In the genomic region with DNA sequence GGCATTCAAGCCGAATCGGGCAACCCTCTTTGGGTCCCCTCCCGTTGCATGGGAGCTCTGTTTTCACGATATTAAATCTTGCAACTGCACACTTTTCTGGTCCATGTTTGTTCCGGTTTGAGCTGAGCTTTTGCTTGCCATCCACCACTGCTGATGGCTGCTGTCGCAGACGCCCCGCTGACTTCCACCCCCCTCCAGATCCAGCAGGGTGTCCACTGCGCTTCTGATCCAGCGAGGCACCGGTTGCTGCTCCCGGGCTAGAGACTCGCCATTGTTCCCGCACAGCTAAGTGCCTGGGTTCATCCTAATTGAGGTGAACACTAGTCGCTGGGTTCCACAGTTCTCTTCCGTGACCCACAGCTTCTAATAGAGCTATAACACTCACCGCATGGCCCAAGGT, we compare ENCODE assay signal across 8 cellular contexts. TPM values are rescaled to one million over a fixed set of nuclear protein-coding genes. Genes with fewer than 3 reads are reported as not detected.
DNase-seq lines count a peak whose midpoint lies in the region; ATAC-seq, FAIRE-seq and TF ChIP-seq lines count a peak whose summit lies in the region.

No MANE protein-coding gene starts in this region.

- H3F3A ChIP-seq in MM.1S (ENCODE audit: insufficient read depth, low read length): 0 out of 2 replicates have a peak, but pooled peaks cover 3% of the 10 kb centered on the region

- H3K4me3 ChIP-seq in MM.1S (ENCODE audit: low read length) (peak overlapping the region; percentile 67; the same call in 1 of the 2 replicates), osteoblast (ENCODE audit: insufficient read depth, low read length) (peak overlapping the region; percentile 85)

- H3K36me3 Mint-ChIP-seq in CD4-positive, alpha-beta T cell (ENCODE audit: low read depth): peaks cover 15% of the 10 kb centered on the region
- peaks cover 33% of the 10 kb centered on the region for H3K36me3 Mint-ChIP-seq in effector memory CD8-positive, alpha-beta T cell (ENCODE audit: insufficient read depth)

- H4K20me1 ChIP-seq in MM.1S (ENCODE audit: insufficient read depth, low read length) (no peaks in the 10 kb centered on the region), osteoblast (ENCODE audit: insufficient read depth, low read length) (peaks cover 10% of the 10 kb centered on the region)

- no peak for TF ChIP-seq POLR2A in H54 (IDR thresholded peaks at IDR 0.05; ENCODE audit: low read depth, low read length)

- peak overlapping the region; percentile 96 for H3K4me3 Mint-ChIP-seq in CD4-positive, alpha-beta T cell
- H3K4me3 Mint-ChIP-seq in effector memory CD8-positive, alpha-beta T cell: peak overlapping the region; percentile 88 to 93

- no peak for ATAC-seq in CD4-positive, alpha-beta T cell (ENCODE audit: poor library complexity)
- ATAC-seq in effector memory CD8-positive, alpha-beta T cell (replicated peaks): no peak
- ATAC-seq in HG02970 (IDR thresholded peaks at IDR 0.05; ENCODE audit: low FRiP score, unreplicated experiment): no peak
- ATAC-seq in GM19463 (IDR thresholded peaks at IDR 0.05; ENCODE audit: unreplicated experiment): no peak

- H3K27ac Mint-ChIP-seq in CD4-positive, alpha-beta T cell: peak overlapping the region; percentile 85
- H3K27ac Mint-ChIP-seq in effector memory CD8-positive, alpha-beta T cell: no peak overlapping the region

- H3K9me3 Mint-ChIP-seq in CD4-positive, alpha-beta T cell: no peaks in the 10 kb centered on the region
- no peaks in the 10 kb centered on the region for H3K9me3 Mint-ChIP-seq in effector memory CD8-positive, alpha-beta T cell

- H3K79me2 ChIP-seq in MM.1S (ENCODE audit: low read length): no peaks in the 10 kb centered on the region
- H3K79me2 ChIP-seq in osteoblast (ENCODE audit: insufficient read depth, low read length): peaks cover 38% of the 10 kb centered on the region

- H3K4me2 ChIP-seq in MM.1S (ENCODE audit: low read depth, low read length) (peak overlapping the region; percentile 99), osteoblast (ENCODE audit: insufficient read depth, low read length) (peak overlapping the region; percentile 93)

- H3K27me3 ChIP-seq in CD4-positive, alpha-beta T cell (ENCODE audit: control insufficient read depth, insufficient read depth, low read length): no peaks in the 10 kb centered on the region
- H3K27me3 ChIP-seq in MM.1S (replicated peaks; ENCODE audit: insufficient read depth, low read length) (no peaks in the 10 kb centered on the region), osteoblast (ENCODE audit: insufficient read depth, low read length) (no peaks in the 10 kb centered on the region)

- peaks cover 41% of the 10 kb centered on the region for H3K4me1 Mint-ChIP-seq in CD4-positive, alpha-beta T cell (ENCODE audit: low read depth)
- peaks cover 13 to 18% of the 10 kb centered on the region in 2 donors for H3K4me1 Mint-ChIP-seq in effector memory CD8-positive, alpha-beta T cell (ENCODE audit: low read depth in 2 of 2)

- H3K4me1 ChIP-seq in MM.1S (ENCODE audit: low read length) (no peaks in the 10 kb centered on the region), osteoblast (ENCODE audit: insufficient read depth, low read length) (peaks cover 9% of the 10 kb centered on the region)

- CTCF ChIA-PET in CD4-positive, alpha-beta T cell (lab: Charles Lee): no interaction called here

- intact Hi-C loops in CD4-positive, alpha-beta T cell (cut with DNase I, micrococcal nuclease): loop anchor here in 1 of 2 experiments (5.0 kb wide), 1 partner anchor 270 kb away; the partner anchor contains the start of gene ABLIM2

- H3K9ac ChIP-seq in MM.1S (ENCODE audit: low read length): peak overlapping the region; percentile 64; the same call in 1 of the 2 replicates

- H2AFZ ChIP-seq in MM.1S (ENCODE audit: low read length) (no peak overlapping the region), osteoblast (ENCODE audit: low read length) (no peak overlapping the region)

- H3K9me3 ChIP-seq in CD4-positive, alpha-beta T cell (ENCODE audit: control insufficient read depth, low read length): no peaks in the 10 kb centered on the region
- no peaks in the 10 kb centered on the region for H3K9me3 ChIP-seq in MM.1S (replicated peaks; ENCODE audit: insufficient read depth, low read length)
- no peaks in the 10 kb centered on the region for H3K9me3 ChIP-seq in osteoblast (ENCODE audit: low read depth, low read length)

- H3K36me3 ChIP-seq in MM.1S (replicated peaks; ENCODE audit: insufficient read depth, low read length): no peaks in the 10 kb centered on the region
- H3K36me3 ChIP-seq in osteoblast (ENCODE audit: insufficient read depth, low read length): no peaks in the 10 kb centered on the region

- H3K9me2 ChIP-seq in MM.1S (replicated peaks; ENCODE audit: insufficient read depth, low read length): no peaks in the 10 kb centered on the region

- no peak overlapping the region for H3K27ac ChIP-seq in CD4-positive, alpha-beta T cell (ENCODE audit: low read depth, low read length)
- H3K27ac ChIP-seq in MM.1S (ENCODE audit: low read length) (no peak overlapping the region), osteoblast (ENCODE audit: low read depth, low read length) (peak overlapping the region; percentile 42)

- FAIRE-seq in H54 (lab: Jason Lieb, UNC): no peak

- no peak for TF ChIP-seq CTCF in CD4-positive, alpha-beta T cell (IDR thresholded peaks at IDR 0.05)
- TF ChIP-seq CTCF in MM.1S (IDR thresholded peaks at IDR 0.05; ENCODE audit: low read length) (no peak), osteoblast (IDR thresholded peaks at IDR 0.05; ENCODE audit: extremely low read depth, low read depth, low read length) (no peak)

- POLR2A ChIA-PET in CD4-positive, alpha-beta T cell (lab: Charles Lee): interaction anchor here (1.2 to 1.9 kb wide), 2 partner anchors 8 to 13 kb away, joined by 3 to 25 read pairs; partner anchors contain the start of genes ACOX3 and TRMT44

- no peaks in the 10 kb centered on the region for H3K27me3 Mint-ChIP-seq in CD4-positive, alpha-beta T cell
- no peaks in the 10 kb centered on the region for H3K27me3 Mint-ChIP-seq in effector memory CD8-positive, alpha-beta T cell

- no peak for DNase-seq in CD4-positive, alpha-beta T cell
- DNase-seq in MM.1S: no peak
- no peak for DNase-seq in effector memory CD8-positive, alpha-beta T cell
- no peak for DNase-seq in osteoblast (ENCODE audit: insufficient read length, low spot score, missing footprints)
- DNase-seq in H54 (ENCODE audit: insufficient read length, low spot score): no peak
- DNase-seq in NCI-H1417 (lab: John Stamatoyannopoulos, UW): no peak

RNA-seq across cellular contexts. Expression of gene ACOX3, which starts 13.3 kb away (rescaled TPM):
- 1 to 10 TPM; 4.9 to 6.1 TPM for total RNA-seq in CD4-positive, alpha-beta T cell
- 24.2 and 29.2 TPM in 2 replicates for total RNA-seq in osteoblast

RNA-seq across cellular contexts. Expression of gene TRMT44, which starts 13.3 kb away (rescaled TPM):
- total RNA-seq in CD4-positive, alpha-beta T cell: 10 to 100 TPM; 25.6 to 29.2 TPM
- 19.7 and 21.7 TPM in 2 replicates for total RNA-seq in osteoblast
